In the genomic region with DNA sequence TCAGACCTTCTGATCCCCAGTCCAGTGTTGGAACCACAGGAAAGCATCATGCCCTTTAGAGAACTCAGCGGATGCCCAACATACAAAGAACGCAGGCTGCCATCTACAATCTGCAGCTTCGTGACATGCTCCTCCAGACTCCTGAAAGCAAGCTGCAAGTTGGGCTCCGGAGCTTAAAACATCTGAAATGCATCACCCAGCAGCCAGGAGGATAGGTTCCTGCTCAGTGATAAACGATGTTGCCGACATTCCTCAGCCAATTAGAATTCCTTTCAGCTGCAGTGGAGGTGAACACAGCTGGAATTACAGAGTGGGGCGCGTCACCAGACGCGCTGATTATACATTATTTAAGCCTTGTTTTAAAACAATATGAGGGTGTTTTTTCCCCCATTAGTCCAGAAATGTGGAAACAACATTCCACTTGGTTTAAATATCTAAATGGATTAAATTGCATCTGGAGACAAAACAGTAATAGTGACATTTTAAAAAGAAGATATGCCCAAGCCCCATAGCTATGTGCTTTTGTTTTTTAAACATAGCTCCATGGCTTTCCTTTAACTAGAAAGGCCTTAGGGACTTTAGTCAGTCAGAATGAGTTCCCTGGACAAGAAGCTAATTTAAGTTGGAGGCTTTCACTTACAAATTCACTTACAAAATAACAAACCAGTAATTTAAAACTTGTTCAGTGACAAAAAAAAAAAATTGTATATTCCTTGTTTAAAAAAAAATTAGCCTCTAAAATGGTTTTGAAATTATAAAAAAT, we compare ENCODE assay signal across 10 cellular contexts. TPM values are rescaled to one million over a fixed set of nuclear protein-coding genes. Genes with fewer than 3 reads are reported as not detected.
DNase-seq lines count a peak whose midpoint lies in the region; TF ChIP-seq lines count a peak whose summit lies in the region.
"Had no signal": no experiment of that assay in that cellular context is flagged by ENCODE, and none has a peak within 500 bp of the region (broad histone marks: within the 10 kb centered on the region; RNA-seq: fewer than 3 reads in every experiment).

No MANE protein-coding gene starts in this region.

- H3F3A ChIP-seq in smooth muscle cell (ENCODE audit: low read depth) = peaks cover 10% of the 10 kb centered on the region

- no peaks in the 10 kb centered on the region for H3K27me3 ChIP-seq in H7 (ENCODE audit: control insufficient read depth, insufficient read depth, low read length)
- H3K27me3 ChIP-seq in smooth muscle cell (ENCODE audit: low read depth) = no peaks in the 10 kb centered on the region

- H4K20me1 ChIP-seq in smooth muscle cell (ENCODE audit: low read depth) = peaks cover 73% of the 10 kb centered on the region

- no peak for TF ChIP-seq CTCF in smooth muscle cell (IDR thresholded peaks at IDR 0.05; ENCODE audit: borderline replicate concordance, insufficient read depth, poor library complexity, severe bottlenecking)

- peaks cover 90% of the 10 kb centered on the region for H3K79me2 ChIP-seq in smooth muscle cell (ENCODE audit: low read depth)

- peak overlapping the region; percentile 84 for H3K27ac ChIP-seq in smooth muscle cell (ENCODE audit: low read depth)

- DNase-seq in H7 (peak; percentile 71), astrocyte of the hippocampus (ENCODE audit: low read depth, low spot score) (peak; percentile 79), smooth muscle cell (lab: John Stamatoyannopoulos, UW; ENCODE audit: unreplicated experiment) (no peak), NCI-H510A treated with DMSO at 0.1 percent for 48 hours (lab: John Stamatoyannopoulos, UW) (no peak), NOMO-1 treated with DMSO at 0.1 percent for 48 hours (lab: John Stamatoyannopoulos, UW; ENCODE audit: unreplicated experiment) (no peak), OCI-M2 (lab: John Stamatoyannopoulos, UW; ENCODE audit: unreplicated experiment) (no peak), globus pallidus (ENCODE audit: low spot score) (no peak)
- DNase-seq: activated CD4-positive, alpha-beta memory T cell treated with anti-CD3 and anti-CD28 coated beads for 36 hours; effector CD8-positive, alpha-beta T cell had no signal

- H3K9me3 ChIP-seq in iPS-18c (ENCODE audit: control insufficient read depth, insufficient read depth, low read length) = no peaks in the 10 kb centered on the region
- no peaks in the 10 kb centered on the region for H3K9me3 ChIP-seq in smooth muscle cell (replicated peaks; ENCODE audit: low read depth)

- H3K9ac ChIP-seq in smooth muscle cell (ENCODE audit: low read depth) = peak overlapping the region; percentile 57

- 10% methylated on average over 10 of the region's 10 CpGs for WGBS in smooth muscle cell (ENCODE audit: low lambda C conversion rate)

- H3K4me1 ChIP-seq in smooth muscle cell (ENCODE audit: low read depth) = peaks cover 43% of the 10 kb centered on the region

- H3K36me3 ChIP-seq in H7 (replicated peaks; ENCODE audit: control insufficient read depth, insufficient read depth, low read length) (no peaks in the 10 kb centered on the region), smooth muscle cell (ENCODE audit: low read depth) (no peaks in the 10 kb centered on the region)

- no peak overlapping the region for H3K4me3 ChIP-seq in H7 (ENCODE audit: insufficient read depth, low read depth, low read length)
- H3K4me3 ChIP-seq in iPS-18c (ENCODE audit: insufficient read depth, low read depth, low read length) = peak overlapping the region; percentile 2; the same call in 1 of the 2 replicates
- peak overlapping the region; percentile 34 for H3K4me3 ChIP-seq in smooth muscle cell

- no peak overlapping the region for H2AFZ ChIP-seq in smooth muscle cell (ENCODE audit: low read depth)

- H3K4me2 ChIP-seq in smooth muscle cell = peak overlapping the region; percentile 80

RNA-seq across cellular contexts. Expression of a gene that starts 6.3 kb away (rescaled TPM):
- 19.7 and 20.2 TPM in 2 replicates for total RNA-seq in H7 (2014; rRNA removed; shearing (Covaris generic))
- total RNA-seq in smooth muscle cell = 15.5 and 28.5 TPM in 2 replicates
- polyA plus RNA-seq in smooth muscle cell = 16.2 and 17.5 TPM in 2 replicates

Comparison
In these comparisons a context has a peak if more than half of its experiments do, and no peak if none do; other contexts are left out.
1. DNase-seq: peak in H7 (single experiment) and astrocyte of the hippocampus (single experiment); none in smooth muscle cell (single experiment), NCI-H510A treated with DMSO at 0.1 percent for 48 hours (single experiment), NOMO-1 treated with DMSO at 0.1 percent for 48 hours (single experiment), OCI-M2 (single experiment) and globus pallidus (single experiment).